28 cellular contexts compared by ENCODE assay signal in the genomic region with DNA sequence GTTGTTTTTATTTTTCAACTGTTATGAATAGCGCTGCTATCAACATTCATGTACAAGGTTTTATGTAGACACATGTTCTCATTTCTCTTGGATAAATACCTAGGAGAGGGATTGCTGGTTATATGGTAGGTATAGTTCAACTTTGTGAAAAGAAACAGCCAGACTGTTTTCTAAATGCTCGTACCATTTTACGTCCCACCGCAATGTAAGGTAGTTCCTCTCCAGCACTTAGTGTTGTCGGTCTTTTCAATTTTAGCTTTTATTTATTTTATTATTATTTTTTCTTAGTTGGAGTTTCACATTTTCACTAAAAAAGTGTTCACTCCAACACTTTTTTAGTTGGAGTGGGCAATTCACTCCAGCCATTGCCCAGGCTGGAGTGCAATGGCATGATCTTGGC.
"Had no signal": no experiment of that assay in that cellular context is flagged by ENCODE, and none has a peak within 500 bp of the region (broad histone marks: within the 10 kb centered on the region; RNA-seq: fewer than 3 reads in every experiment).

No MANE protein-coding gene starts in this region.

- H3K27ac ChIP-seq: adrenal gland, body of pancreas, brain microvascular endothelial cell, breast epithelium, VCaP had no signal

- DNase-seq: activated B cell treated with CpG ODN at 0.5 μM for 24 hours; activated CD4-positive, alpha-beta memory T cell treated with anti-CD3 and anti-CD28 coated beads for 36 hours; activated CD4-positive, alpha-beta T cell treated with anti-CD3 and anti-CD28 coated beads for 4 hours; activated CD4-positive, alpha-beta T cell treated with anti-CD3 and anti-CD28 coated beads, Interleukin-2, amount 10 ng/mL, durations not matched to agents 24 days and 14 days; activated CD4-positive, alpha-beta T cell treated with anti-CD3 and anti-CD28 coated beads, Interleukin-2, amount 50 U/mL, for 1 hour; activated CD4-positive, alpha-beta T cell treated with anti-CD3 and anti-CD28 coated beads, Interleukin-2, amount 50 U/mL, for 4 hours; activated CD4-positive, CD25-positive, alpha-beta regulatory T cell treated with anti-CD3 and anti-CD28 coated beads, Interleukin-2, amount 50 U/mL, for 72 hours; activated CD8-positive, alpha-beta memory T cell treated with anti-CD3 and anti-CD28 coated beads, Interleukin-2, amount 50 U/mL, for 4 hours; activated effector memory CD4-positive, alpha-beta T cell treated with anti-CD3 and anti-CD28 coated beads, Interleukin-2, amount 50 U/mL, for 16 hours; activated gamma-delta T cell treated with Interleukin-2 at 50 U/mL for 16 hours; activated naive CD4-positive, alpha-beta T cell; activated naive CD4-positive, alpha-beta T cell treated with anti-CD3 and anti-CD28 coated beads for 36 hours; activated naive CD4-positive, alpha-beta T cell treated with anti-CD3 and anti-CD28 coated beads, Interleukin-2, amount 50 U/mL, for 16 hours; activated naive CD8-positive, alpha-beta T cell treated with anti-CD3 and anti-CD28 coated beads for 36 hours; activated T-cell treated with anti-CD3 and anti-CD28 coated beads for 4 hours; activated T-cell treated with anti-CD3 and anti-CD28 coated beads, Interleukin-2, amount 50 U/mL, for 1 hour; activated T-cell treated with anti-CD3 and anti-CD28 coated beads, Interleukin-2, amount 50 U/mL, for 4 hours; adrenal gland; amniotic stem cell; aorta; body of pancreas; brain microvascular endothelial cell; central memory CD4-positive, alpha-beta T cell; T-helper 9 cell had no signal

- ATAC-seq: body of pancreas had no signal

- H3K27me3 ChIP-seq: adrenal gland, body of pancreas, brain microvascular endothelial cell, breast epithelium had no signal

- H3K4me1 ChIP-seq: adrenal gland, body of pancreas, breast epithelium had no signal

- FAIRE-seq: astrocyte, TTC549 had no signal

- H3K9me3 ChIP-seq: adrenal gland, body of pancreas, breast epithelium had no signal

- H3K36me3 ChIP-seq: adrenal gland, brain microvascular endothelial cell, breast epithelium had no signal

- H3K4me3 ChIP-seq: adrenal gland, body of pancreas, breast epithelium had no signal
